In the genomic region with DNA sequence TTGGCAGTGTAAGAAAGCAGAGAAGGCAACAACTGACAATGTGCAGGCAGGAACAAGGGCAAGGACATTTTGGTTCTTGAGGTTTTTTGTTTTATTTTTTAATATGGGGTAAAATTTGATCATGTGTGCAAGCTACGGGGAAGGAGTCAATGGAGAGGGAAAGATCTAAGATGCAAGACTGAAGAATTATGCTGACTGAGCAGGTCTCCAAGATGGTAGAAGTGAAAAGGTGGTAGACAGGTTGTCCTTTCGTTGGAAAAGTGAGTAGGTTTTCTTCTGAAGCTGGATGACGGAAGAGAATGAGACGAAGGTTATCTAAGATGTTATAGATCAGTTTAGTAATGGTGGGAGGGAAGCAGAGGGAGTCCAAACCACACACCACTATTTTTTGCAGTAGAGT, we compare ENCODE assay signal across 25 cellular contexts. TPM values are rescaled to one million over a fixed set of nuclear protein-coding genes. Genes with fewer than 3 reads are reported as not detected.
DNase-seq lines count a peak whose midpoint lies in the region.
"Had no signal": no experiment of that assay in that cellular context is flagged by ENCODE, and none has a peak within 500 bp of the region (broad histone marks: within the 10 kb centered on the region; RNA-seq: fewer than 3 reads in every experiment).

No MANE protein-coding gene starts in this region.

- peaks cover 0 to 2% (median 0%) of the 10 kb centered on the region in 5 donors for H3K9me3 Mint-ChIP-seq in CD8-positive, alpha-beta memory T cell
- H3K9me3 Mint-ChIP-seq in immature natural killer cell = peaks cover 0 to 2% (median 0%) of the 10 kb centered on the region in 6 donors
- H3K9me3 Mint-ChIP-seq: CD4-positive, alpha-beta T cell; IgD-negative memory B cell had no signal

- no peak overlapping the region for H3K27ac Mint-ChIP-seq in CD8-positive, alpha-beta memory T cell
- H3K27ac Mint-ChIP-seq in immature natural killer cell = no peak overlapping the region
- H3K27ac Mint-ChIP-seq: CD4-positive, alpha-beta T cell; HFFc6; T-cell had no signal

- H3K4me2 ChIP-seq in BLaER1 = peak overlapping the region; percentile 17

- peaks cover 0 to 16% (median 2%) of the 10 kb centered on the region in 3 donors for H3K36me3 Mint-ChIP-seq in CD8-positive, alpha-beta memory T cell
- H3K36me3 Mint-ChIP-seq in immature natural killer cell = peaks cover 0 to 8% (median 2%) of the 10 kb centered on the region in 3 donors
- H3K36me3 Mint-ChIP-seq: IgD-negative memory B cell had no signal

- H3K9me3 ChIP-seq in BLaER1 (0 out of 2 replicates have a peak, but pooled peaks cover 3% of the 10 kb centered on the region), KOPT-K1 (ENCODE audit: insufficient read depth, low read length, poor library complexity, severe bottlenecking) (no peaks in the 10 kb centered on the region)
- H3K9me3 ChIP-seq in CD8-positive, alpha-beta memory T cell (ENCODE audit: low read length) = no peaks in the 10 kb centered on the region
- no peaks in the 10 kb centered on the region for H3K9me3 ChIP-seq in effector memory CD4-positive, alpha-beta T cell (ENCODE audit: control insufficient read depth, low read length)
- H3K9me3 ChIP-seq: HAP-1, MG63 had no signal

- H3K4me1 Mint-ChIP-seq in CD8-positive, alpha-beta memory T cell = peaks cover 3 to 6% (median 3%) of the 10 kb centered on the region in 3 donors
- H3K4me1 Mint-ChIP-seq in immature natural killer cell = peaks cover 3 to 20% of the 10 kb centered on the region in 2 donors

- peaks cover 28% of the 10 kb centered on the region for H3K36me3 ChIP-seq in BLaER1
- no peaks in the 10 kb centered on the region for H3K36me3 ChIP-seq in CD8-positive, alpha-beta memory T cell (ENCODE audit: insufficient read depth, low read length)
- peaks cover 53% of the 10 kb centered on the region for H3K36me3 ChIP-seq in KOPT-K1 (ENCODE audit: insufficient read depth, low read length)
- no peaks in the 10 kb centered on the region for H3K36me3 ChIP-seq in effector memory CD4-positive, alpha-beta T cell (ENCODE audit: control insufficient read depth, insufficient read depth, low read length)
- H3K36me3 ChIP-seq: HAP-1 had no signal

- H3K4me1 ChIP-seq in BLaER1 = peaks cover 38% of the 10 kb centered on the region
- H3K4me1 ChIP-seq in CD8-positive, alpha-beta memory T cell (ENCODE audit: insufficient read depth, low read length) = peaks cover 69% of the 10 kb centered on the region
- H3K4me1 ChIP-seq in effector memory CD4-positive, alpha-beta T cell (ENCODE audit: control insufficient read depth, insufficient read depth, low read length, poor library complexity, severe bottlenecking) = peaks cover 41% of the 10 kb centered on the region
- H3K4me1 ChIP-seq: HAP-1 had no signal

- POLR2A ChIA-PET in CD8-positive, alpha-beta memory T cell (lab: Charles Lee) = no interaction called here

- CTCF ChIA-PET in CD8-positive, alpha-beta memory T cell (lab: Charles Lee) = no interaction called here

- no peak overlapping the region for H3K9ac ChIP-seq in BLaER1

- H3K27me3 ChIP-seq in BLaER1 = no peaks in the 10 kb centered on the region
- no peaks in the 10 kb centered on the region for H3K27me3 ChIP-seq in CD8-positive, alpha-beta memory T cell (ENCODE audit: insufficient read depth, low read length, poor library complexity, severe bottlenecking)
- no peaks in the 10 kb centered on the region for H3K27me3 ChIP-seq in effector memory CD4-positive, alpha-beta T cell (replicated peaks; ENCODE audit: control insufficient read depth, insufficient read depth, low read length, poor library complexity, severe bottlenecking)
- H3K27me3 ChIP-seq: MG63 had no signal

- no peak overlapping the region for H3K4me3 ChIP-seq in BLaER1
- peak overlapping the region; percentile 1 for H3K4me3 ChIP-seq in CD8-positive, alpha-beta memory T cell (ENCODE audit: low read length)
- peak overlapping the region; percentile 12 for H3K4me3 ChIP-seq in effector memory CD4-positive, alpha-beta T cell (ENCODE audit: insufficient read depth, low read depth, low read length, poor library complexity, severe bottlenecking)
- H3K4me3 ChIP-seq: HAP-1, MG63 had no signal

- no peaks in the 10 kb centered on the region for H3K27me3 Mint-ChIP-seq in CD8-positive, alpha-beta memory T cell
- peaks cover 14 to 24% (median 20%) of the 10 kb centered on the region in 3 donors for H3K27me3 Mint-ChIP-seq in immature natural killer cell (ENCODE audit: low read depth in 3 of 3)
- H3K27me3 Mint-ChIP-seq: CD4-positive, alpha-beta T cell; T-cell had no signal

- peaks cover 75% of the 10 kb centered on the region for H4K20me1 ChIP-seq in BLaER1

- DNase-seq in CD8-positive, alpha-beta memory T cell = no peak
- no peak for DNase-seq in effector memory CD4-positive, alpha-beta T cell
- no peak for DNase-seq in immature natural killer cell
- DNase-seq in EL = no peak
- DNase-seq in NOMO-1 treated with dmso at 0.1 percent for 144 hours (lab: John Stamatoyannopoulos, UW; ENCODE audit: unreplicated experiment) = no peak
- DNase-seq in NK-92 (lab: John Stamatoyannopoulos, UW; ENCODE audit: unreplicated experiment) = no peak
- DNase-seq: Caco-2; CD4-positive, alpha-beta T cell; GF-D8; GOT3; HFFc6; MG63; NCI-H1105 treated with DMSO at 0.1 percent for 48 hours; NCI-H146; NCI-H1930; NCI-H2107; NCI-H524 treated with DMSO at 0.1 percent for 48 hours; NCI-H82; Right ventricle myocardium superior; RPMI8226; T-cell had no signal

- H3K4me3 Mint-ChIP-seq in CD8-positive, alpha-beta memory T cell = no peak overlapping the region
- H3K4me3 Mint-ChIP-seq in immature natural killer cell = no peak overlapping the region
- H3K4me3 Mint-ChIP-seq: CD4-positive, alpha-beta T cell; HFFc6; T-cell had no signal

- H3K27ac ChIP-seq in BLaER1 (no peak overlapping the region), KOPT-K1 (ENCODE audit: low read depth, low read length, poor library complexity, severe bottlenecking) (peak overlapping the region; percentile 39)
- no peak overlapping the region for H3K27ac ChIP-seq in CD8-positive, alpha-beta memory T cell (ENCODE audit: low read depth, low read length)
- H3K27ac ChIP-seq in effector memory CD4-positive, alpha-beta T cell (ENCODE audit: insufficient read depth, low read length, poor library complexity, severe bottlenecking) = peak overlapping the region; percentile 20

RNA-seq across cellular contexts. Expression of a gene that starts 4.2 kb away (rescaled TPM):
- 100 to 1,000 TPM; 126 to 131 TPM for total RNA-seq in CD8-positive, alpha-beta memory T cell
- polyA plus RNA-seq in CD8-positive, alpha-beta memory T cell = 232 TPM
- polyA plus RNA-seq in immature natural killer cell = 100 to 1,000 TPM; 291 to 313 (median 291) TPM

Comparison
In these comparisons a context has a peak if more than half of its experiments do, and no peak if none do; other contexts are left out.
1. H3K27ac ChIP-seq: peak in KOPT-K1 (single experiment) and effector memory CD4-positive, alpha-beta T cell (single experiment); none in BLaER1 (single experiment) and CD8-positive, alpha-beta memory T cell (single experiment).